ENCODE assay signal across 8 cellular contexts in genomic region chr7:73433924-73434700, GRCh38. TPM values are rescaled to one million over a fixed set of nuclear protein-coding genes. Genes with fewer than 3 reads are reported as not detected.
DNase-seq lines count a peak whose midpoint lies in the region; ATAC-seq and TF ChIP-seq lines count a peak whose summit lies in the region.

No MANE protein-coding gene starts in this region.

- H3K4me1 Mint-ChIP-seq in naive thymus-derived CD4-positive, alpha-beta T cell: peaks cover 5 to 15% (median 10%) of the 10 kb centered on the region in 7 donors

- H3K36me3 Mint-ChIP-seq in naive thymus-derived CD4-positive, alpha-beta T cell: no peaks in the 10 kb centered on the region

- POLR2A ChIA-PET in HEK293T (lab: Yijun Ruan, JAX): no interaction called here
- POLR2A ChIA-PET in naive thymus-derived CD4-positive, alpha-beta T cell (lab: Charles Lee): no interaction called here

- peak overlapping the region in 9 of 10 donors; percentile 28 to 78 (median 62) for H3K4me3 Mint-ChIP-seq in naive thymus-derived CD4-positive, alpha-beta T cell

- H3K4me3 ChIP-seq in naive thymus-derived CD4-positive, alpha-beta T cell (ENCODE audit: low read length): no peak overlapping the region

- in situ Hi-C loops in GM13976 (cut with MboI; ENCODE audit: low sequenced_read_pairs, unreplicated experiment): no loop called here

- no peak overlapping the region for H3K27ac ChIP-seq in naive thymus-derived CD4-positive, alpha-beta T cell (ENCODE audit: low read depth, low read length)

- TF ChIP-seq CTCF in GM13976 (IDR thresholded peaks at IDR 0.05; ENCODE audit: borderline replicate concordance, control extremely low read depth, extremely low read depth, insufficient read depth, missing control alignments): no peak

- H3K9me3 ChIP-seq in naive thymus-derived CD4-positive, alpha-beta T cell (ENCODE audit: control insufficient read depth in 2 of 3, low read length in 3 of 3): no peaks in the 10 kb centered on the region

- DNase-seq in HEK293T (ENCODE audit: extremely low spot score): no peak
- peak; percentile 33 for DNase-seq in activated naive CD4-positive, alpha-beta T cell treated with anti-CD3 and anti-CD28 coated beads, Interleukin-2, amount 50 U/mL, for 16 hours
- DNase-seq in naive thymus-derived CD4-positive, alpha-beta T cell: peak in 1 of 9 donors; percentile 37
- DNase-seq in mucosa of gallbladder (ENCODE audit: low spot score): no peak
- no peak for DNase-seq in NCI-H2029 (lab: John Stamatoyannopoulos, UW)
- DNase-seq in GM13976 (ENCODE audit: low spot score): no peak

- peaks cover 0 to 5% (median 0%) of the 10 kb centered on the region in 11 donors for H3K9me3 Mint-ChIP-seq in naive thymus-derived CD4-positive, alpha-beta T cell

- no peaks in the 10 kb centered on the region for H3K4me1 ChIP-seq in naive thymus-derived CD4-positive, alpha-beta T cell (ENCODE audit: control insufficient read depth in 2 of 2, insufficient read depth in 2 of 2, low read length in 2 of 2)

- intact Hi-C loops in naive thymus-derived CD4-positive, alpha-beta T cell (cut with micrococcal nuclease): loop anchor here (1.0 to 10.0 kb wide), 4 partner anchors 112 to 305 kb away; partner anchors contain the start of genes ABHD11 (in 1 of the 2), NSUN5 (in 1 of the 2) and STX1A (in 1 of the 2)

- ATAC-seq in GM18517 (IDR thresholded peaks at IDR 0.05; ENCODE audit: unreplicated experiment) (peak; percentile 23), GM21529 (IDR thresholded peaks at IDR 0.05; ENCODE audit: unreplicated experiment) (no peak)
- ATAC-seq in naive thymus-derived CD4-positive, alpha-beta T cell: peak; percentile 34

- CTCF ChIA-PET in HEK293T (lab: Yijun Ruan, JAX): no interaction called here
- CTCF ChIA-PET in naive thymus-derived CD4-positive, alpha-beta T cell (lab: Charles Lee): no interaction called here

- H3K27ac Mint-ChIP-seq in naive thymus-derived CD4-positive, alpha-beta T cell: no peak overlapping the region

- no peaks in the 10 kb centered on the region for H3K36me3 ChIP-seq in naive thymus-derived CD4-positive, alpha-beta T cell (ENCODE audit: control insufficient read depth in 2 of 3, insufficient read depth in 3 of 3, low read length in 3 of 3)

- H3K27me3 ChIP-seq in naive thymus-derived CD4-positive, alpha-beta T cell (ENCODE audit: control insufficient read depth in 2 of 2, insufficient read depth in 2 of 2, low read length in 2 of 2): no peaks in the 10 kb centered on the region

- H3K27me3 Mint-ChIP-seq in naive thymus-derived CD4-positive, alpha-beta T cell: peaks cover 0 to 4% (median 0%) of the 10 kb centered on the region in 5 donors

TF ChIP-seq in HEK293T, 16 proteins besides CTCF, POLR2A, EP300 and RAD21:
- no peak for TF ChIP-seq BHLHE40 (IDR thresholded peaks at IDR 0.05; ENCODE audit: borderline replicate concordance)
- no peak for TF ChIP-seq SP1 (IDR thresholded peaks at IDR 0.05)
- peak; percentile 0; the same call in 1 of the 2 replicates for TF ChIP-seq FOXM1 (IDR thresholded peaks at IDR 0.05; ENCODE audit: borderline replicate concordance)
- peak; percentile 27; the same call in 1 of the 2 replicates for TF ChIP-seq ARNT (IDR thresholded peaks at IDR 0.05)
- TF ChIP-seq CTBP1 (IDR thresholded peaks at IDR 0.05; ENCODE audit: borderline replicate concordance): no peak
- TF ChIP-seq HDGF (IDR thresholded peaks at IDR 0.05; ENCODE audit: borderline replicate concordance): no peak
- no peak for TF ChIP-seq PKNOX1 (IDR thresholded peaks at IDR 0.05)
- TF ChIP-seq L3MBTL2 (conservative IDR thresholded peaks at IDR 0.05): peak; percentile 88
- TF ChIP-seq LEF1 (IDR thresholded peaks at IDR 0.05; ENCODE audit: borderline replicate concordance): no peak

RNA-seq across cellular contexts. Expression of gene FZD9, which starts 0.5 kb away (rescaled TPM):
- under 1 TPM in 3 of 5 experiments, not detected in 2; 0.15 to 0.24 (median 0.22) TPM for total RNA-seq in naive thymus-derived CD4-positive, alpha-beta T cell
- polyA plus RNA-seq in naive thymus-derived CD4-positive, alpha-beta T cell: under 1 TPM; 0.07 to 0.18 TPM
- 0.29 TPM for total RNA-seq in mucosa of gallbladder
